In the genomic region with DNA sequence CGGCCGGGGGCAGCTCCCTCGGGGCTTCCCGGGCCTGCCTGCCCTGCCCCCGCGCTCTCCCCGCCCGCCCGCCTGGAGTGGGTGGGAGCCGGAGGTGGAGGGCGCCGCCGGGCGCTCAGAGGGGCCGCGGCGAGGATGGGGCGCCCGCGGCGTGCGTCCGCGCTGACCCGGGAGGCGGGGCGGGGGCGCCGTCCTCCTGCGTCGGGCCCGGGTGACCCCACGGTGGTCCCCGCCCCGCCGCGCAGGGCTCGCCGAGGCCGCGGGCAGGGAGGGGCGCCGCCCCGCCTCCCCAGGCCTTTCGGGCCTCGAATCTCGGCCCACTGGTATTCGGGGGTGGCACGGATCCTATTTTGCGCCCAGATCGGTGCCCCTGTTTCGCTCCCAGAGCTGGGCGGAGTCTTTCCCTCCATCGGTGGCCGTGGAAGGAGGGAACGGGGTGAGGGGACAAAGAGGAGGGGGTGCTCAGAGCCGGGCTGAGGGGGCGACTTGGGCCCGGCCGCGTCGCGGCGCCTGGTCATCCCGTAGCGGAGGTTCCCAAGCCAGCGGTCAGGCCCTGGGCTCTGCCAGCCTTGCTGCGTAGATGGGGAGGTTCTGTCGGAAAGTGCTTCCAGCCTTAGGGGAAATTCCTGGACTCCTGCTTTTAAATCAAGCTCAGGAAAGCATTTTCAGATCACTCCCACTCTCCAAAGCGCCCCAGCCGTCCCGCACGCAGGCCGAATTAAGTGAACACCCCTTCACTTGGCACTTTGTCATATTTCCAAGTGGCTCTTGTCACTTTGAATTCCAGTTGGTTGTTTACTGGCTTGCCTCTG, we compare ENCODE assay signal across 8 cellular contexts. TPM values are rescaled to one million over a fixed set of nuclear protein-coding genes. Genes with fewer than 3 reads are reported as not detected.
DNase-seq lines count a peak whose midpoint lies in the region; ATAC-seq, FAIRE-seq and TF ChIP-seq lines count a peak whose summit lies in the region.

No MANE protein-coding gene starts in this region.

- intact Hi-C loops in GM12878 (cut with micrococcal nuclease; ENCODE audit: unreplicated experiment), result loop anchor here (2.0 kb wide), 1 partner anchor 18 kb away; the partner anchor contains the start of gene TM2D1

- TF ChIP-seq CTCF in 22Rv1 (IDR thresholded peaks at IDR 0.05), result no peak
- no peak for TF ChIP-seq CTCF in GM12875 (IDR thresholded peaks at IDR 0.05; ENCODE audit: borderline replicate concordance, insufficient read depth, low read depth, low read length)
- TF ChIP-seq CTCF in GM12878 (IDR thresholded peaks at IDR 0.05 in 2 of 3, conservative IDR thresholded peaks at IDR 0.05 in 1 of 3; ENCODE audit: control insufficient read depth in 2 of 3, extremely low read depth in 1 of 3, insufficient read depth in 1 of 3, low read depth in 3 of 3, low read length in 3 of 3), result no peak

- no peak for TF ChIP-seq EP300 in GM12878 (IDR thresholded peaks at IDR 0.05; ENCODE audit: borderline replicate concordance in 1 of 2, control insufficient read depth in 1 of 2, low read depth in 2 of 2, low read length in 2 of 2)

- peak overlapping the region; percentile 88 for H3K4me2 ChIP-seq in GM12878 (ENCODE audit: control insufficient read depth, insufficient read depth)

- H2AFZ ChIP-seq in GM12878 (ENCODE audit: control insufficient read depth, low read depth, low read length), result peak overlapping the region; percentile 85

- H3K9me3 ChIP-seq in GM12878 (replicated peaks; ENCODE audit: control insufficient read depth, insufficient read depth, low read length), result no peaks in the 10 kb centered on the region

- SMC1A ChIA-PET in GM12878 (lab: Charles Lee; ENCODE audit: uncharacterized antibody, unreplicated experiment), result interaction anchor here (0.5 to 0.6 kb wide), 2 partner anchors 11 to 40 kb away, joined by 3 read pairs; no protein-coding TSS in a partner anchor

- RAD21 ChIA-PET in GM12878 (lab: Charles Lee; ENCODE audit: unreplicated experiment), result no interaction called here

- ATAC-seq in HG02623 (IDR thresholded peaks at IDR 0.05; ENCODE audit: unreplicated experiment), result peak; percentile 44
- ATAC-seq in GM12878, result peak; percentile 78

- TF ChIP-seq RAD21 in GM12878 (IDR thresholded peaks at IDR 0.05; ENCODE audit: insufficient read depth, low read depth, low read length), result no peak

- 19% methylated on average over 51 of the region's 74 CpGs for WGBS in GM12878 (ENCODE audit: insufficient coverage, insufficient replicate concordance, low lambda C conversion rate, missing lambda C conversion rate)

- H3K36me3 ChIP-seq in GM12878 (ENCODE audit: control insufficient read depth in 2 of 2, insufficient read depth in 2 of 2, low read length in 1 of 2), result no peaks in the 10 kb centered on the region

- no peaks in the 10 kb centered on the region for H3K27me3 ChIP-seq in GM12878 (replicated peaks in 1 of 2; ENCODE audit: control insufficient read depth in 2 of 2, insufficient read depth in 2 of 2, low read length in 1 of 2)

- H3K9ac ChIP-seq in GM12878 (ENCODE audit: control insufficient read depth, insufficient read depth, low read length), result peak overlapping the region; percentile 77

- DNase-seq in NCI-H2196 (lab: John Stamatoyannopoulos, UW; ENCODE audit: unreplicated experiment) (peak; percentile 23), GM12878 (ENCODE audit: low read depth, low spot score) (no peak), hypothalamus (lab: John Stamatoyannopoulos, UW) (peak in 46 of 51 donors; percentile 12 to 82 (median 44)), putamen (ENCODE audit: low spot score) (peak; percentile 56), GM19240 (ENCODE audit: insufficient read length, low spot score) (no peak)

- H3K79me2 ChIP-seq in GM12878 (ENCODE audit: control insufficient read depth, insufficient read depth, low read length), result peaks cover 1% of the 10 kb centered on the region; the same call in 1 of the 2 replicates

- H3K4me1 ChIP-seq in GM12878 (ENCODE audit: control insufficient read depth, insufficient read depth, low read length), result peaks cover 6% of the 10 kb centered on the region

- FAIRE-seq in GM12878 (lab: Jason Lieb, UNC), result no peak

- TF ChIP-seq POLR2A in GM12878 (IDR thresholded peaks at IDR 0.05; ENCODE audit: low read depth, low read length), result no peak

- H3K27ac ChIP-seq in 22Rv1 (peak overlapping the region; percentile 85), GM12878 (ENCODE audit: control insufficient read depth, insufficient read depth) (no peak overlapping the region)

- no TSS peak for BruUV-seq in GM12878 (replicated peaks; lab: Mats Ljungman, UMichigan)

- POLR2A ChIA-PET in GM12878 (lab: Charles Lee), result no interaction called here

- H3K4me3 ChIP-seq in GM12875 (ENCODE audit: low read depth, low read length), result peak overlapping the region; percentile 75
- peak overlapping the region; percentile 83 for H3K4me3 ChIP-seq in GM12878

- in situ Hi-C loops in GM12878 (cut with MboI), result no loop called here

- CTCF ChIA-PET in GM12878 (lab: Yijun Ruan, JAX), result interaction anchor here (1.2 kb wide), 1 partner anchor 41 kb away, joined by 3 read pairs; no protein-coding TSS in a partner anchor

- H4K20me1 ChIP-seq in GM12878 (ENCODE audit: control insufficient read depth, insufficient read depth), result no peaks in the 10 kb centered on the region

TF ChIP-seq in GM12878, 131 proteins besides CTCF, POLR2A, EP300 and RAD21 (continues in another document):
- TF ChIP-seq TBL1XR1 (IDR thresholded peaks at IDR 0.05; ENCODE audit: low read depth, low read length) (no peak), MXI1 (IDR thresholded peaks at IDR 0.05; ENCODE audit: low read depth, low read length) (no peak)
- TF ChIP-seq, protein P1, sequence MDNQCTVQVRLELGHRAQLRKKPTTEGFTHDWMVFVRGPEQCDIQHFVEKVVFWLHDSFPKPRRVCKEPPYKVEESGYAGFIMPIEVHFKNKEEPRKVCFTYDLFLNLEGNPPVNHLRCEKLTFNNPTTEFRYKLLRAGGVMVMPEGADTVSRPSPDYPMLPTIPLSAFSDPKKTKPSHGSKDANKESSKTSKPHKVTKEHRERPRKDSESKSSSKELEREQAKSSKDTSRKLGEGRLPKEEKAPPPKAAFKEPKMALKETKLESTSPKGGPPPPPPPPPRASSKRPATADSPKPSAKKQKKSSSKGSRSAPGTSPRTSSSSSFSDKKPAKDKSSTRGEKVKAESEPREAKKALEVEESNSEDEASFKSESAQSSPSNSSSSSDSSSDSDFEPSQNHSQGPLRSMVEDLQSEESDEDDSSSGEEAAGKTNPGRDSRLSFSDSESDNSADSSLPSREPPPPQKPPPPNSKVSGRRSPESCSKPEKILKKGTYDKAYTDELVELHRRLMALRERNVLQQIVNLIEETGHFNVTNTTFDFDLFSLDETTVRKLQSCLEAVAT (IDR thresholded peaks at IDR 0.05), result peak; percentile 76; the same call in 1 of the 2 replicates

RNA-seq across cellular contexts. Expression of gene PATJ, which starts 0.5 kb away (rescaled TPM):
- 84.0 and 89.2 TPM in 2 replicates for total RNA-seq in GM12878 (2013; cell fraction: nucleolus; rRNA removed)
- total RNA-seq in GM12878 (2014; rRNA removed) (8.8 and 10.1 TPM in 2 replicates), GM12878 (2014; rRNA removed; fragmentation: Illumina TruSeq; extraction: Trizol) (13.9 and 15.8 TPM in 2 replicates), GM12878 (2021) (11.4 and 13.6 TPM in 2 replicates)
- 3.6 TPM for polyA plus RNA-seq in GM12878 (2011; ENCODE audit: low read depth)
- polyA plus RNA-seq in GM12878 (2011; rRNA removed) (6.6 and 8.8 TPM in 2 replicates), GM12878 (2014; fragmentation: Illumina TruSeq; extraction: Trizol) (6.7 and 7.4 TPM in 2 replicates), GM12878 (2014; fragmentation: Nextera tagmentation; extraction: Ambion mirVana) (1 to 10 TPM; 2.8 to 4.5 TPM), GM12878 (2014; rRNA removed) (4.9 and 6.3 TPM in 2 replicates), GM12878 (2016; fragmentation: Nextera tagmentation; extraction: Ambion mirVana) (1 to 10 TPM; 6.3 to 7.1 TPM)
- 2.8 and 3.1 TPM in 2 replicates for polyA plus RNA-seq in GM12878 (2011; cell fraction: cytosol; rRNA removed)
- polyA plus RNA-seq in GM12878 (2011; cell fraction: nucleus; rRNA removed), result 6.5 and 6.9 TPM in 2 replicates
- polyA plus RNA-seq in GM12878 (2012), result 4.0 and 5.0 TPM in 2 replicates
- 23.2 and 24.2 TPM in 2 replicates for polyA minus RNA-seq in GM12878 (2011; rRNA and poly(A)+ RNA removed)
- polyA minus RNA-seq in GM12878 (2011; cell fraction: cytosol; rRNA and poly(A)+ RNA removed), result 5.5 and 8.3 TPM in 2 replicates
- 25.3 and 26.2 TPM in 2 replicates for polyA minus RNA-seq in GM12878 (2011; cell fraction: nucleus; rRNA and poly(A)+ RNA removed)

RNA-seq across cellular contexts. Expression of gene TM2D1, which starts 17.9 kb away (rescaled TPM):
- total RNA-seq in GM12878 (2013; cell fraction: nucleolus; rRNA removed), result 97.7 and 103 TPM in 2 replicates
- total RNA-seq in GM12878 (2014; rRNA removed) (31.4 and 35.5 TPM in 2 replicates), GM12878 (2014; rRNA removed; fragmentation: Illumina TruSeq; extraction: Trizol) (32.0 and 33.9 TPM in 2 replicates), GM12878 (2021) (15.4 and 21.0 TPM in 2 replicates)
- polyA plus RNA-seq in GM12878 (2011; ENCODE audit: low read depth), result 16.7 TPM
- polyA plus RNA-seq in GM12878 (2011; rRNA removed) (45.1 and 70.3 TPM in 2 replicates), GM12878 (2014; fragmentation: Illumina TruSeq; extraction: Trizol) (21.8 and 23.3 TPM in 2 replicates), GM12878 (2014; fragmentation: Nextera tagmentation; extraction: Ambion mirVana) (10 to 100 TPM; 32.0 to 37.9 TPM), GM12878 (2014; rRNA removed) (39.2 and 46.6 TPM in 2 replicates), GM12878 (2016; fragmentation: Nextera tagmentation; extraction: Ambion mirVana) (10 to 100 TPM; 44.3 to 44.6 TPM)
- polyA plus RNA-seq in GM12878 (2011; cell fraction: cytosol; rRNA removed), result 22.1 and 24.5 TPM in 2 replicates
- 24.2 and 32.2 TPM in 2 replicates for polyA plus RNA-seq in GM12878 (2011; cell fraction: nucleus; rRNA removed)
- 27.5 and 33.9 TPM in 2 replicates for polyA plus RNA-seq in GM12878 (2012)
- polyA minus RNA-seq in GM12878 (2011; rRNA and poly(A)+ RNA removed), result 19.2 and 20.3 TPM in 2 replicates
- polyA minus RNA-seq in GM12878 (2011; cell fraction: cytosol; rRNA and poly(A)+ RNA removed), result 7.4 and 16.3 TPM in 2 replicates
- 28.2 and 38.4 TPM in 2 replicates for polyA minus RNA-seq in GM12878 (2011; cell fraction: nucleus; rRNA and poly(A)+ RNA removed)

Comparison
In these comparisons a context has a peak if more than half of its experiments do, and no peak if none do; other contexts are left out.
1. DNase-seq: peak in NCI-H2196 (single experiment), hypothalamus (46 of 51) and putamen (single experiment); none in GM12878 (single experiment) and GM19240 (single experiment).